ENCODE assay signal across 13 cellular contexts in genomic region chr1:42484382-42484781, GRCh38. TPM values are rescaled to one million over a fixed set of nuclear protein-coding genes. Genes with fewer than 3 reads are reported as not detected.
A peak's percentile ranks its signal among the peaks of the same experiment; 100 is the strongest.
DNase-seq lines count a peak whose midpoint lies in the region; ATAC-seq and TF ChIP-seq lines count a peak whose summit lies in the region.
"Had no signal": no experiment of that assay in that cellular context is flagged by ENCODE, and none has a peak within 500 bp of the region (broad histone marks: within the 10 kb centered on the region; RNA-seq: fewer than 3 reads in every experiment).

No MANE protein-coding gene starts in this region.

- DNase-seq in AG04450 (ENCODE audit: low read depth, low spot score) (peak; percentile 69), HCEC 1CT (peak; percentile 91), SW 1271 (lab: John Stamatoyannopoulos, UW) (peak; percentile 45 to 86), hepatocyte (ENCODE audit: low spot score) (peak; percentile 52), CD14-positive monocyte (ENCODE audit: low spot score) (no peak), psoas muscle (no peak)
- DNase-seq: CD8-positive, alpha-beta T cell; cortex of kidney; NCI-H1092; stomach had no signal

- H3K36me3 ChIP-seq in hepatocyte (replicated peaks; ENCODE audit: insufficient read depth, low read depth) = no peaks in the 10 kb centered on the region
- peaks cover 0 to 28% of the 10 kb centered on the region in 2 donors for H3K36me3 ChIP-seq in psoas muscle (ENCODE audit: insufficient read depth in 1 of 2, low read depth in 1 of 2)

- H3K4me1 ChIP-seq in hepatocyte (ENCODE audit: insufficient read depth) (no peaks in the 10 kb centered on the region), psoas muscle (no peaks in the 10 kb centered on the region)
- H3K4me1 ChIP-seq: stomach had no signal

- peaks cover 13 to 21% of the 10 kb centered on the region in 2 donors for H3K36me3 Mint-ChIP-seq in CD14-positive monocyte

- CTCF ChIA-PET in AG04450 (lab: Charles Lee) = interaction anchor here (0.6 to 1.4 kb wide), 2 partner anchors 53 to 337 kb away, joined by 3 to 5 read pairs; no protein-coding TSS in a partner anchor

- H3K4me1 Mint-ChIP-seq in CD14-positive monocyte = peaks cover 5% of the 10 kb centered on the region

- no peak overlapping the region for H3K27ac Mint-ChIP-seq in CD14-positive monocyte
- H3K27ac Mint-ChIP-seq: activated T-helper 1 cell treated with anti-CD3 and anti-CD28 coated beads, Interleukin-12 subunit alpha, Interleukin-12 subunit beta, Interleukin-2, Interleukin-4 antibody, amounts not matched to agents 30 ng/mL and 10 ng/mL and 1 ng/mL, durations not matched to agents 14 hours and 24 hours and 36 hours; CD8-positive, alpha-beta T cell had no signal

- no peak overlapping the region for H3K4me2 ChIP-seq in hepatocyte

- H3K27me3 ChIP-seq in AG04450 (ENCODE audit: control insufficient read depth, insufficient read depth, low read length) (no peaks in the 10 kb centered on the region), hepatocyte (no peaks in the 10 kb centered on the region), psoas muscle (ENCODE audit: insufficient read depth in 3 of 3, low read length in 2 of 3) (no peaks in the 10 kb centered on the region)
- H3K27me3 ChIP-seq: stomach had no signal

- H3K4me3 ChIP-seq in AG04450 (ENCODE audit: low read depth, low read length) (no peak overlapping the region), hepatocyte (no peak overlapping the region), psoas muscle (no peak overlapping the region)
- H3K4me3 ChIP-seq: stomach had no signal

- POLR2A ChIA-PET in AG04450 (lab: Yijun Ruan, JAX) = no interaction called here

- H3K9me3 Mint-ChIP-seq in CD14-positive monocyte = no peaks in the 10 kb centered on the region
- H3K9me3 Mint-ChIP-seq: activated T-helper 1 cell treated with anti-CD3 and anti-CD28 coated beads, Interleukin-12 subunit alpha, Interleukin-12 subunit beta, Interleukin-2, Interleukin-4 antibody, amounts not matched to agents 30 ng/mL and 10 ng/mL and 1 ng/mL, durations not matched to agents 14 hours and 24 hours and 36 hours; CD8-positive, alpha-beta T cell had no signal

- H3K9me2 ChIP-seq in hepatocyte (replicated peaks; ENCODE audit: insufficient read depth) = no peaks in the 10 kb centered on the region

- H3K27me3 Mint-ChIP-seq in CD14-positive monocyte (ENCODE audit: low read depth in 3 of 3) = no peaks in the 10 kb centered on the region

- no peaks in the 10 kb centered on the region for H3K9me3 ChIP-seq in AG04450 (ENCODE audit: control insufficient read depth, insufficient read depth, low read length)
- no peaks in the 10 kb centered on the region for H3K9me3 ChIP-seq in hepatocyte (ENCODE audit: low read depth)
- no peaks in the 10 kb centered on the region for H3K9me3 ChIP-seq in psoas muscle
- H3K9me3 ChIP-seq: stomach had no signal

- no peaks in the 10 kb centered on the region for H3K79me2 ChIP-seq in hepatocyte

- ATAC-seq in GM18907 (IDR thresholded peaks at IDR 0.05; ENCODE audit: unreplicated experiment) = no peak
- ATAC-seq in psoas muscle = no peak
- no peak for ATAC-seq in GM19035 (IDR thresholded peaks at IDR 0.05; ENCODE audit: unreplicated experiment)
- ATAC-seq: CD8-positive, alpha-beta T cell had no signal

- no peaks in the 10 kb centered on the region for H4K20me1 ChIP-seq in hepatocyte (ENCODE audit: insufficient read depth, poor library complexity, severe bottlenecking)

- H3K27ac ChIP-seq in AG04450 (ENCODE audit: low read depth, low read length) (no peak overlapping the region), hepatocyte (peak overlapping the region; percentile 24), psoas muscle (no peak overlapping the region)
- H3K27ac ChIP-seq: stomach had no signal

- intact Hi-C loops in CD14-positive monocyte (cut with micrococcal nuclease) (no loop called here), psoas muscle (cut with DNase I) (no loop called here)

- no peak overlapping the region for H3K4me3 Mint-ChIP-seq in CD14-positive monocyte
- H3K4me3 Mint-ChIP-seq: activated T-helper 1 cell treated with anti-CD3 and anti-CD28 coated beads, Interleukin-12 subunit alpha, Interleukin-12 subunit beta, Interleukin-2, Interleukin-4 antibody, amounts not matched to agents 30 ng/mL and 10 ng/mL and 1 ng/mL, durations not matched to agents 14 hours and 24 hours and 36 hours; CD8-positive, alpha-beta T cell had no signal

- 28% methylated on average over 2 of the region's 2 CpGs for WGBS in hepatocyte (ENCODE audit: low lambda C conversion rate, missing lambda C conversion rate)
- WGBS in psoas muscle, 3 donors = 64 to 69% (median 69%) methylated on average over 2 of the region's 2 CpGs

- no peak overlapping the region for H2AFZ ChIP-seq in hepatocyte

- TF ChIP-seq CTCF in AG04450 (IDR thresholded peaks at IDR 0.05; ENCODE audit: low read depth, low read length) (no peak), hepatocyte (IDR thresholded peaks at IDR 0.05; ENCODE audit: poor library complexity) (no peak), CD14-positive monocyte (IDR thresholded peaks at IDR 0.05) (no peak), psoas muscle (IDR thresholded peaks at IDR 0.05) (no peak)

RNA-seq across cellular contexts. Expression of gene CCDC30, which starts 21.3 kb away (rescaled TPM):
- 0.42 and 0.61 TPM in 2 replicates for polyA plus RNA-seq in AG04450 (2011; rRNA removed)
- polyA minus RNA-seq in AG04450 (2011; rRNA and poly(A)+ RNA removed) = 0.46 and 1.00 TPM in 2 replicates
- total RNA-seq in hepatocyte = 1.8 and 12.9 TPM in 2 replicates
- polyA plus RNA-seq in hepatocyte = 1.9 and 2.6 TPM in 2 replicates
- polyA plus RNA-seq in CD14-positive monocyte = 1 to 10 TPM; 1.2 to 1.5 TPM
- 1 to 10 TPM in 2 of 4 donors, under 1 TPM in 2; 0.79 to 1.2 (median 1.0) TPM for total RNA-seq in psoas muscle
- under 1 TPM; 0.39 to 0.92 (median 0.57) TPM for polyA plus RNA-seq in psoas muscle

RNA-seq across cellular contexts. Expression of gene PPCS, which starts 28.0 kb away (rescaled TPM):
- 25.4 and 36.8 TPM in 2 replicates for polyA plus RNA-seq in AG04450 (2011; rRNA removed)
- polyA minus RNA-seq in AG04450 (2011; rRNA and poly(A)+ RNA removed) = 6.5 and 10.5 TPM in 2 replicates
- total RNA-seq in hepatocyte = 79.0 and 86.3 TPM in 2 replicates
- polyA plus RNA-seq in hepatocyte = 90.1 and 98.6 TPM in 2 replicates
- 100 to 1,000 TPM; 176 to 182 TPM for polyA plus RNA-seq in CD14-positive monocyte
- total RNA-seq in psoas muscle = 10 to 100 TPM; 26.1 to 41.0 (median 34.9) TPM
- polyA plus RNA-seq in psoas muscle = 10 to 100 TPM; 40.8 to 62.9 (median 41.1) TPM

RNA-seq across cellular contexts. Expression of gene ZMYND12, which starts 28.6 kb away (rescaled TPM):
- polyA plus RNA-seq in AG04450 (2011; rRNA removed) (0.36 and 0.42 TPM in 2 replicates), hepatocyte (0.74 and 0.87 TPM in 2 replicates), CD14-positive monocyte (1 to 10 TPM; 1.2 to 1.3 TPM), psoas muscle (1 to 10 TPM in 1 of 3 donors, under 1 TPM in 2; 0.39 to 1.2 (median 0.49) TPM)
- 0.46 TPM in 1 of 2 replicates, not detected in the other for polyA minus RNA-seq in AG04450 (2011; rRNA and poly(A)+ RNA removed)
- total RNA-seq in hepatocyte (0.12 and 0.57 TPM in 2 replicates), psoas muscle (1 to 10 TPM in 3 of 4 donors, under 1 TPM in 1; 0.76 to 2.7 (median 1.0) TPM)
- total RNA-seq: activated T-helper 1 cell treated with anti-CD3 and anti-CD28 coated beads, Interleukin-12 subunit alpha, Interleukin-12 subunit beta, Interleukin-2, Interleukin-4 antibody, amounts not matched to agents 30 ng/mL and 10 ng/mL and 1 ng/mL, durations not matched to agents 14 hours and 24 hours and 36 hours had no signal

Comparison
In these comparisons a context has a peak if more than half of its experiments do, and no peak if none do; other contexts are left out.
1. DNase-seq: peak in AG04450 (single experiment), HCEC 1CT (single experiment), SW 1271 (2 of 2) and hepatocyte (single experiment); none in CD14-positive monocyte (single experiment) and psoas muscle (0 of 2).